Comparison of ENCODE assay signal across 9 cellular contexts in genomic region chr5:176660530-176660859, GRCh38. TPM values are rescaled to one million over a fixed set of nuclear protein-coding genes. Genes with fewer than 3 reads are reported as not detected.
DNase-seq lines count a peak whose midpoint lies in the region; ATAC-seq and TF ChIP-seq lines count a peak whose summit lies in the region.
"Had no signal": no experiment of that assay in that cellular context is flagged by ENCODE, and none has a peak within 500 bp of the region (broad histone marks: within the 10 kb centered on the region; RNA-seq: fewer than 3 reads in every experiment).

No MANE protein-coding gene starts in this region.

- no peaks in the 10 kb centered on the region for H3K79me2 ChIP-seq in neural cell (replicated peaks; ENCODE audit: insufficient read depth, low read length)

- no peak overlapping the region for H3K27ac ChIP-seq in neural cell (ENCODE audit: low read length)
- H3K27ac ChIP-seq: sigmoid colon had no signal

- TF ChIP-seq CTCF in neural cell (IDR thresholded peaks at IDR 0.05; ENCODE audit: poor library complexity, severe bottlenecking): no peak

- no peaks in the 10 kb centered on the region for H4K20me1 ChIP-seq in neural cell (ENCODE audit: insufficient read depth)

- H3K9me3 ChIP-seq in neural cell (ENCODE audit: low read length): no peaks in the 10 kb centered on the region
- H3K9me3 ChIP-seq: sigmoid colon had no signal

- H2AFZ ChIP-seq in neural cell (ENCODE audit: low read depth, low read length): no peak overlapping the region

- H3K27me3 ChIP-seq in neural cell (ENCODE audit: insufficient read depth, low read depth, low read length): no peaks in the 10 kb centered on the region

- H3K9me2 ChIP-seq in neural cell (ENCODE audit: insufficient read depth, low read length): no peaks in the 10 kb centered on the region

- no peak for TF ChIP-seq EP300 in neural cell (conservative IDR thresholded peaks at IDR 0.05; ENCODE audit: poor library complexity, severe bottlenecking)

- H3K4me3 ChIP-seq in Jurkat, Clone E6-1 (ENCODE audit: low read length): no peak overlapping the region
- no peak overlapping the region for H3K4me3 ChIP-seq in neural cell (ENCODE audit: low read length)
- H3K4me3 ChIP-seq: sigmoid colon had no signal

- TF ChIP-seq RAD21 in neural cell (conservative IDR thresholded peaks at IDR 0.05): no peak

- no peaks in the 10 kb centered on the region for H3K36me3 ChIP-seq in neural cell (ENCODE audit: insufficient read depth, low read length)

- DNase-seq in NCI-H345 treated with DMSO at 0.1 percent for 48 hours (lab: John Stamatoyannopoulos, UW; ENCODE audit: unreplicated experiment): peak; percentile 67
- DNase-seq in NCI-H345 (lab: John Stamatoyannopoulos, UW): no peak
- peak; percentile 21 for DNase-seq in Jurkat, Clone E6-1 (ENCODE audit: low read depth, low spot score)
- DNase-seq in SIG-M5 treated with dmso at 0.1 percent for 504 hours (lab: John Stamatoyannopoulos, UW; ENCODE audit: unreplicated experiment): no peak
- DNase-seq in activated gamma-delta T cell (lab: John Stamatoyannopoulos, UW): no peak

- peak overlapping the region; percentile 36 for H3K9ac ChIP-seq in neural cell (ENCODE audit: low read length)

- H3K4me2 ChIP-seq in neural cell (ENCODE audit: low read length): no peak overlapping the region

- ATAC-seq in GM21723 (IDR thresholded peaks at IDR 0.05; ENCODE audit: unreplicated experiment) (peak; percentile 38), HG03139 (IDR thresholded peaks at IDR 0.05; ENCODE audit: unreplicated experiment) (no peak)

- H3F3A ChIP-seq in neural cell (ENCODE audit: insufficient read depth, low read length, poor library complexity, severe bottlenecking): no peaks in the 10 kb centered on the region

TF ChIP-seq in neural cell, 6 proteins besides CTCF, POLR2A, EP300 and RAD21:
- TF ChIP-seq MXI1 (conservative IDR thresholded peaks at IDR 0.05; ENCODE audit: poor library complexity, severe bottlenecking) (no peak), POLR2AphosphoS5 (IDR thresholded peaks at IDR 0.05) (no peak), EZH2 (IDR thresholded peaks at IDR 0.05; ENCODE audit: borderline replicate concordance, insufficient read depth, low read length, poor library complexity, severe bottlenecking) (no peak), TAF1 (IDR thresholded peaks at IDR 0.05; ENCODE audit: low read depth) (no peak), REST (IDR thresholded peaks at IDR 0.05; ENCODE audit: borderline replicate concordance) (no peak), SMC3 (conservative IDR thresholded peaks at IDR 0.05; ENCODE audit: poor library complexity) (no peak)
TF ChIP-seq in neural cell: peak in this region for 0.

RNA-seq across cellular contexts. Expression of gene TSPAN17, which starts 13.2 kb away (rescaled TPM):
- 20.1 TPM for polyA plus RNA-seq in Jurkat, Clone E6-1 (2012; ENCODE audit: insufficient read depth, insufficient read length)
- 66.1 and 66.4 TPM in 2 replicates for polyA plus RNA-seq in neural cell
- 48.5 and 48.7 TPM in 2 replicates for polyA minus RNA-seq in neural cell

RNA-seq across cellular contexts. Expression of gene EIF4E1B, which starts 30.0 kb away (rescaled TPM):
- not detected for polyA plus RNA-seq in Jurkat, Clone E6-1 (2012; ENCODE audit: insufficient read depth, insufficient read length)
- 0.82 TPM in 1 of 2 replicates, not detected in the other for polyA plus RNA-seq in neural cell
- polyA minus RNA-seq in neural cell: 1.5 TPM in 1 of 2 replicates, not detected in the other
- polyA plus RNA-seq: sigmoid colon had no signal

RNA-seq across cellular contexts. Expression of gene SNCB, which starts 30.2 kb away (rescaled TPM):
- polyA plus RNA-seq in Jurkat, Clone E6-1 (2012; ENCODE audit: insufficient read depth, insufficient read length): 3.1 TPM
- polyA plus RNA-seq in neural cell: 10.1 and 12.5 TPM in 2 replicates
- 7.3 and 8.1 TPM in 2 replicates for polyA minus RNA-seq in neural cell

RNA-seq across cellular contexts. Expression of gene GPRIN1, which starts 50.5 kb away (rescaled TPM):
- 8.2 TPM for polyA plus RNA-seq in Jurkat, Clone E6-1 (2012; ENCODE audit: insufficient read depth, insufficient read length)
- polyA plus RNA-seq in neural cell: 32.3 and 42.8 TPM in 2 replicates
- polyA minus RNA-seq in neural cell: 87.6 and 94.2 TPM in 2 replicates

Comparison
In these comparisons a context has a peak if more than half of its experiments do, and no peak if none do; other contexts are left out.
1. DNase-seq: peak in NCI-H345 treated with DMSO at 0.1 percent for 48 hours (single experiment) and Jurkat, Clone E6-1 (single experiment); none in NCI-H345 (single experiment), SIG-M5 treated with dmso at 0.1 percent for 504 hours (single experiment) and activated gamma-delta T cell (single experiment).